Comparison of ENCODE assay signal across 25 cellular contexts in the genomic region with DNA sequence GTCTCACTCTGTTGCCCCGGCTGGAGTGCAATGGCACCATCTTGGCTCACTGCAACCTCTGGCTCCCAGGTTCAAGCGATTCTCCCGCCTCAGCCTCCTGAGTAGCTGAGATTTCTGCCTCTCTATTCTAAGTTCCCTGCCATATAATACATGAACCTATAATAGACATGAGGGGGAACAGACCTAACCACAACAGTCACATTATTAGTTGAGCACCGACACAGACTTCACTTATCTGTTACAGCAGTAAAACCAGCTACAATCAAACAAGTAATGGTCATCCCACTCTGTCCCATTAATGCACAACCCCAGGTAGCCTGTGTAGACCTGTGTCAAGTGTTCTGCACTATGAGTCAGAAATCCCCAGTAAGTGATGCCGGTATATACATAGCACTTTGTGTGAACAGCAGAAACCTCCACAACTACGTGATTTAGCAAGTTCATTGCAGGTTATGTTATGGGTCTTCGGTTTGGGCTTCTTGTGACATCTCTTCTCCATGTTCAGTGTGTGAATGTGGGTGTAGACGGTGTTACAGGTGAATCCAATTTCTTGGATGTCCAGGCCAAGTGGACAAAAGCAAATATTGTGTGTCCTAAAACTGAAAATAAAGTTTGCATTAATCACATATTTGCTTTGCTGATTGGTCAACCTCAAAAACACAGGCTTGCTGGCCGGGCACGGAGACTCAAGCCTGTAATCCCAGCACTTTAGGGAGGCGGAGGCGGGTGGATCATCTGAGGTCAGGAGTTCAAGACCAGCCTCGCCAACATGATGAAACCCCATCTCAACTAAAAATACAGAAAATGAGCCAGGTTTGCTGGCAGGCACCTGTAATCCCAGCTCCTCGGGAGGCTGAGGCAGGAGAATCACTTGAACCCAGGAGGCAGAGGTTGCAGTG. TPM values are rescaled to one million over a fixed set of nuclear protein-coding genes. Genes with fewer than 3 reads are reported as not detected.
"Had no signal": no experiment of that assay in that cellular context is flagged by ENCODE, and none has a peak within 500 bp of the region (broad histone marks: within the 10 kb centered on the region; RNA-seq: fewer than 3 reads in every experiment).

No MANE protein-coding gene starts in this region.

- H3K4me3 ChIP-seq: ascending aorta, body of pancreas, Peyer's patch, SJCRH30 had no signal

- DNase-seq: activated CD4-positive, alpha-beta memory T cell treated with anti-CD3 and anti-CD28 coated beads for 36 hours; activated CD4-positive, alpha-beta T cell treated with anti-CD3 and anti-CD28 coated beads, Interleukin-2, amount 10 ng/mL, durations not matched to agents 7 days and 5 days; activated CD4-positive, CD25-positive, alpha-beta regulatory T cell; activated CD8-positive, alpha-beta memory T cell treated with anti-CD3 and anti-CD28 coated beads for 24 hours; activated effector memory CD4-positive, alpha-beta T cell treated with anti-CD3 and anti-CD28 coated beads, Interleukin-2, amount 50 U/mL, for 16 hours; activated naive CD4-positive, alpha-beta T cell treated with Interleukin-2 at 50 U/mL for 16 hours; activated naive CD8-positive, alpha-beta T cell treated with anti-CD3 and anti-CD28 coated beads, Interleukin-2, amount 50 U/mL, for 24 hours; activated T-cell treated with anti-CD3 and anti-CD28 coated beads, Interleukin-2, amount 50 U/mL, for 4 hours; amniotic stem cell; body of pancreas; central memory CD4-positive, alpha-beta T cell; NCI-H1105 treated with DMSO at 0.1 percent for 48 hours; NCI-H1436 treated with DMSO at 0.1 percent for 48 hours; NCI-H187; NCI-H2081; NCI-H524; Peyer's patch; Right ventricle myocardium superior; SJCRH30; SK-N-SH; T-helper 1 cell had no signal

- H3K27me3 ChIP-seq: ascending aorta, body of pancreas, Peyer's patch, SJCRH30 had no signal

- ATAC-seq: activated naive CD4-positive, alpha-beta T cell treated with anti-CD3 and anti-CD28 coated beads, Interleukin-2, amount 50 U/mL, for 72 hours; activated naive CD8-positive, alpha-beta T cell treated with anti-CD3 and anti-CD28 coated beads, Interleukin-2, amount 50 U/mL, for 24 hours; activated T-cell treated with anti-CD3 and anti-CD28 coated beads, Interleukin-2, amount 50 U/mL, for 4 hours; body of pancreas had no signal

- H3K9me3 ChIP-seq: ascending aorta, body of pancreas, Peyer's patch, SJCRH30, SK-N-SH had no signal

- H3K4me1 ChIP-seq: SJCRH30 had no signal

- H3K27ac ChIP-seq: ascending aorta, body of pancreas, Peyer's patch, RWPE1, SJCRH30, VCaP had no signal

RNA-seq across cellular contexts. Expression of gene CCDC163, which starts 3.8 kb away (rescaled TPM):
- total RNA-seq: ascending aorta had no signal
